ENCODE assay signal across 10 cellular contexts in the genomic region with DNA sequence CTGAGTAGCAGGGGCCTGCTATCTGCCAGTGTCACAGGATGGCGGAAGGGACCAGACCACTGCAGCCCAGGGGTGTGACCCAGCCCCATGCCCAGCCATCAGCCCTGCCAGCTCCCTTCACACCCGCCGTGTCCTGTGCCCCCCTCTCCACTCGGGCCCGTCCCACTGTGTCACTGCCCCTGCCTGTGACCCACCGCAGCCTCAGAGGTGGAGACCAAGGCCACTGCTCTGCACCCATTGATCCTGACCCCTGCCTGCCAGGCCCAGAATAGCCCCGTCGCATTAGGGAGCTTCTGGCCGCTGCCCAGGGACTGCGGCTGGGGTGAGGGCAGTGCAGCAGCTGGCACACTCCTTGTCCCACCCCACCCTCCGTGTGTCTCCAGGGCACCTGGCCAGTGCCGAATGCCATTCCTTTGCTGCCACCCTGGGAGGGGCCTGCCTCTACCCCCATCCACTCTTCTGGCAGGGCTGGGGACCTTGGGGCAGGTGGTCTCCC. TPM values are rescaled to one million over a fixed set of nuclear protein-coding genes. Genes with fewer than 3 reads are reported as not detected.
A peak's percentile ranks its signal among the peaks of the same experiment; 100 is the strongest.
DNase-seq lines count a peak whose midpoint lies in the region; ATAC-seq and TF ChIP-seq lines count a peak whose summit lies in the region.
"Had no signal": no experiment of that assay in that cellular context is flagged by ENCODE, and none has a peak within 500 bp of the region (broad histone marks: within the 10 kb centered on the region; RNA-seq: fewer than 3 reads in every experiment).

No MANE protein-coding gene starts in this region.

- TF ChIP-seq CTCF in coronary artery (IDR thresholded peaks at IDR 0.05) (no peak), GM20000 (IDR thresholded peaks at IDR 0.05; ENCODE audit: extremely low read depth, missing control alignments) (no peak)

- H3K4me3 ChIP-seq in MG63 (no peak overlapping the region), coronary artery (peak overlapping the region; percentile 97)

- DNase-seq in MG63 (peak; percentile 53), coronary artery (ENCODE audit: low spot score) (peak; percentile 94), left lobe of liver (ENCODE audit: low spot score) (peak; percentile 66), GM20000 (ENCODE audit: low spot score) (no peak), SKM-1 treated with dmso at 0.1 percent for 144 hours (lab: John Stamatoyannopoulos, UW; ENCODE audit: unreplicated experiment) (no peak)
- DNase-seq in stimulated activated CD4-positive, alpha-beta T cell treated with anti-CD3 and anti-CD28 coated beads, Interleukin-15, amount 100 ng/mL, for 24 hours = no peak
- DNase-seq: activated CD8-positive, alpha-beta memory T cell treated with anti-CD3 and anti-CD28 coated beads, Interleukin-2, amount 10 ng/mL, durations not matched to agents 7 days and 5 days; effector memory CD4-positive, alpha-beta T cell had no signal

- ATAC-seq in left lobe of liver = no peak
- ATAC-seq: activated CD8-positive, alpha-beta memory T cell treated with anti-CD3 and anti-CD28 coated beads, Interleukin-2, amount 10 ng/mL, durations not matched to agents 7 days and 5 days had no signal

- peaks cover 13% of the 10 kb centered on the region for H3K36me3 ChIP-seq in MG63

- peak overlapping the region; percentile 96 to 100 for H3K27ac ChIP-seq in coronary artery
- H3K27ac ChIP-seq in temporal lobe (ENCODE audit: low read depth, low read length) = peak overlapping the region; percentile 69
- H3K27ac ChIP-seq: HL-60 had no signal

- no peaks in the 10 kb centered on the region for H3K27me3 ChIP-seq in MG63

- no peaks in the 10 kb centered on the region for H3K9me3 ChIP-seq in MG63

RNA-seq across cellular contexts. Expression of a gene that starts 2.1 kb away (rescaled TPM):
- total RNA-seq in MG63 (2014; rRNA removed; shearing (Covaris generic); ENCODE audit: low replicate concordance) = 129 and 270 TPM in 2 replicates
- total RNA-seq in left lobe of liver (23.8 TPM), temporal lobe (94.9 TPM)

RNA-seq across cellular contexts. Expression of a gene that starts 14.1 kb away (rescaled TPM):
- total RNA-seq in MG63 (2014; rRNA removed; shearing (Covaris generic); ENCODE audit: low replicate concordance) = 17.3 TPM in 1 of 2 replicates, not detected in the other
- total RNA-seq in left lobe of liver (3.2 TPM), temporal lobe (2.0 TPM)

RNA-seq across cellular contexts. Expression of a gene that starts 18.5 kb away (rescaled TPM):
- total RNA-seq in MG63 (2014; rRNA removed; shearing (Covaris generic); ENCODE audit: low replicate concordance) = 29.3 and 58.1 TPM in 2 replicates
- total RNA-seq in left lobe of liver = 10.6 TPM
- 3.0 TPM for total RNA-seq in temporal lobe

RNA-seq across cellular contexts. Expression of a gene that starts 52.9 kb away (rescaled TPM):
- 20.6 and 46.5 TPM in 2 replicates for total RNA-seq in MG63 (2014; rRNA removed; shearing (Covaris generic); ENCODE audit: low replicate concordance)
- 39.2 TPM for total RNA-seq in left lobe of liver
- total RNA-seq in temporal lobe = 48.9 TPM

RNA-seq across cellular contexts. Expression of a gene that starts 53.8 kb away (rescaled TPM):
- 7.1 and 17.0 TPM in 2 replicates for total RNA-seq in MG63 (2014; rRNA removed; shearing (Covaris generic); ENCODE audit: low replicate concordance)
- total RNA-seq in left lobe of liver (4.4 TPM), temporal lobe (20.2 TPM)

Comparison
In these comparisons a context has a peak if more than half of its experiments do, and no peak if none do; other contexts are left out.
1. DNase-seq: peak in MG63 (single experiment), coronary artery (single experiment) and left lobe of liver (single experiment); none in GM20000 (single experiment), stimulated activated CD4-positive, alpha-beta T cell treated with anti-CD3 and anti-CD28 coated beads, Interleukin-15, amount 100 ng/mL, for 24 hours (single experiment) and SKM-1 treated with dmso at 0.1 percent for 144 hours (single experiment).